Comparison of ENCODE assay signal across 1 cellular context in genomic region chr3:14124615-14125192, GRCh38.
A peak's percentile ranks its signal among the peaks of the same experiment; 100 is the strongest.
TF ChIP-seq lines count a peak whose summit lies in the region.

CHCHD4 (minus strand) TSS chr3:14124870; CDS start chr3:14124676, 194 bp downstream.
TMEM43 (plus strand) TSS chr3:14125052; CDS start chr3:14125194, 142 bp downstream.

TF ChIP-seq in K562, 482 proteins besides CTCF, POLR2A, EP300 and RAD21 (continued from another document):
- TF ChIP-seq ZBTB40 (IDR thresholded peaks at IDR 0.05), result no peak; the same call in 1 of the 2 replicates
- no peak for TF ChIP-seq ZBTB40 (CRISPR knock-in tag; IDR thresholded peaks at IDR 0.05)
- no peak for TF ChIP-seq DIDO1 (tag; IDR thresholded peaks at IDR 0.05; ENCODE audit: low read depth)
- TF ChIP-seq PHTF2 (CRISPR knock-in tag; IDR thresholded peaks at IDR 0.05), result no peak
- no peak for TF ChIP-seq ZNF696 (CRISPR knock-in tag; conservative IDR thresholded peaks at IDR 0.05)
- no peak for TF ChIP-seq RAD51 (IDR thresholded peaks at IDR 0.05; ENCODE audit: borderline replicate concordance, low read depth)
- TF ChIP-seq CCAR2 (IDR thresholded peaks at IDR 0.05; ENCODE audit: low read depth, low read length), result no peak
- TF ChIP-seq ILK (tag; IDR thresholded peaks at IDR 0.05; ENCODE audit: borderline replicate concordance, low read depth), result no peak
- 0 out of 2 replicates have a peak, but pooled peaks have one; percentile 50 for TF ChIP-seq ERF (CRISPR knock-in tag; IDR thresholded peaks at IDR 0.05)
- TF ChIP-seq GTF2F1 (IDR thresholded peaks at IDR 0.05; ENCODE audit: low read depth, low read length), result 0 out of 2 replicates have a peak, but pooled peaks have one; percentile 15
- no peak for TF ChIP-seq ZEB2 (IDR thresholded peaks at IDR 0.05)
- TF ChIP-seq BCL6 (CRISPR knock-in tag; IDR thresholded peaks at IDR 0.05), result 0 out of 2 replicates have a peak, but pooled peaks have one; percentile 66
- no peak for TF ChIP-seq CHD1 (IDR thresholded peaks at IDR 0.05; ENCODE audit: low read length)
- TF ChIP-seq E2F4 (CRISPR knock-in tag; IDR thresholded peaks at IDR 0.05; ENCODE audit: low read depth), result peak; percentile 50; the same call in 1 of the 2 replicates
